8 cellular contexts compared by ENCODE assay signal in the genomic region with DNA sequence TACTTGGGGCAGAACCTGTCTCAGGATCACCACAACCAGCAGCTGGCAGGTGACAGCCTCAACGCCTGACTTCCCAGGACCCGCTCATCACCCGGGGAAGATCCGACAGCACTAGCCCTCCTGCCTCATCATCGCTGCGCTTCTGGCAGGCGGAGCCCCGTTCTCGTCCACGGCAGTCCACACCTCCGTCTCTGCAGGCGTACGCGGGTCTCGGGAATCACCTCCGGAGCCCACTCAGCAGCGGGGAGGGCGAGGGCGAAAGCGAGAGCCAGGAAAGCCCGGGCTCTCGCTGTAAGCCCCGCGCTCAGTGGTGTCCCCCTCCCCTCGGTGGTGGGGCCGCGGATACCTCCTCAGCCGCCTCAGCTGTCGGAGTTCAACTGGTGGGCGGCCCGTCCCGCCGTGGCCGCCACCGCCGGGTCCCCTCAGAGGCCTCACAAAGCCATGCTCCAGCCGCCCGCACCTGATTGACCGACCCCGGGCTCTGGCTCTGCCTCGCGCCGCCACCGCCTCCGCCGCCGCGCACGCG. TPM values are rescaled to one million over a fixed set of nuclear protein-coding genes. Genes with fewer than 3 reads are reported as not detected.
DNase-seq lines count a peak whose midpoint lies in the region; ATAC-seq, FAIRE-seq and TF ChIP-seq lines count a peak whose summit lies in the region.

No MANE protein-coding gene starts in this region.

- H3K4me3 ChIP-seq in endothelial cell of umbilical vein (replicated peaks in 1 of 3; ENCODE audit: insufficient read depth in 1 of 3, low read depth in 1 of 3, low read length in 3 of 3) (peak overlapping the region in 1 of 3 experiments; percentile 34), neutrophil (ENCODE audit: low read depth in 1 of 2, low read length in 1 of 2) (peak overlapping the region; percentile 15 to 28)

- peaks cover 12% of the 10 kb centered on the region for H3K4me1 Mint-ChIP-seq in CD14-positive monocyte
- peaks cover 24% of the 10 kb centered on the region for H3K4me1 Mint-ChIP-seq in activated CD4-positive, alpha-beta T cell treated with anti-CD3 and anti-CD28 coated beads for 36 hours

- no peaks in the 10 kb centered on the region for H3K36me3 ChIP-seq in endothelial cell of umbilical vein (ENCODE audit: control insufficient read depth in 2 of 2, extremely low read depth in 1 of 2, insufficient read depth in 2 of 2, low read length in 2 of 2)
- no peaks in the 10 kb centered on the region for H3K36me3 ChIP-seq in neutrophil

- peaks cover 0 to 16% (median 3%) of the 10 kb centered on the region in 7 donors for H3K9me3 Mint-ChIP-seq in CD14-positive monocyte
- H3K9me3 Mint-ChIP-seq in activated CD4-positive, alpha-beta T cell treated with anti-CD3 and anti-CD28 coated beads for 36 hours (ENCODE audit: low read depth), result no peaks in the 10 kb centered on the region

- intact Hi-C loops in CD14-positive monocyte (cut with micrococcal nuclease), result no loop called here
- intact Hi-C loops in activated CD4-positive, alpha-beta T cell treated with anti-CD3 and anti-CD28 coated beads for 36 hours (cut with DNase I, micrococcal nuclease), result loop anchor here (2.0 to 10.0 kb wide), 6 partner anchors 61 to 1109 kb away; a partner anchor contains a TSS
- intact Hi-C loops in endothelial cell of umbilical vein (cut with micrococcal nuclease), result loop anchor here (10.0 kb wide), 1 partner anchor 601 kb away; no protein-coding TSS in a partner anchor

- no TSS peak for BruUV-seq in endothelial cell of umbilical vein (replicated peaks; lab: Mats Ljungman, UMichigan)

- H3K9me3 ChIP-seq in endothelial cell of umbilical vein (replicated peaks; ENCODE audit: control insufficient read depth, insufficient read depth, low read length) (no peaks in the 10 kb centered on the region), neutrophil (no peaks in the 10 kb centered on the region)

- H3K27me3 Mint-ChIP-seq in CD14-positive monocyte (ENCODE audit: low read depth in 3 of 3), result peaks cover 27 to 48% (median 35%) of the 10 kb centered on the region in 3 donors
- no peaks in the 10 kb centered on the region for H3K27me3 Mint-ChIP-seq in activated CD4-positive, alpha-beta T cell treated with anti-CD3 and anti-CD28 coated beads for 36 hours

- peaks cover 14 to 36% of the 10 kb centered on the region in 2 experiments for H3K27me3 ChIP-seq in endothelial cell of umbilical vein (ENCODE audit: control insufficient read depth in 2 of 2, insufficient read depth in 2 of 2, low read length in 2 of 2)
- H3K27me3 ChIP-seq in neutrophil, result peaks cover 65% of the 10 kb centered on the region

- H3K4me1 ChIP-seq in endothelial cell of umbilical vein (ENCODE audit: control insufficient read depth, extremely low read depth, insufficient read depth, low read length) (peaks cover 3% of the 10 kb centered on the region), neutrophil (ENCODE audit: control insufficient read depth in 1 of 2, insufficient read depth in 1 of 2, low read depth in 1 of 2, low read length in 1 of 2) (peaks cover 0 to 3% of the 10 kb centered on the region in 2 experiments)

- no peaks in the 10 kb centered on the region for H4K20me1 ChIP-seq in endothelial cell of umbilical vein (replicated peaks; ENCODE audit: control insufficient read depth, extremely low read depth, insufficient read depth, low read length)

- peak overlapping the region; percentile 44 for H2AFZ ChIP-seq in endothelial cell of umbilical vein (ENCODE audit: low read depth, low read length)

- no peak overlapping the region for H3K4me2 ChIP-seq in endothelial cell of umbilical vein (ENCODE audit: insufficient read depth, low read length)

- no peaks in the 10 kb centered on the region for H3K79me2 ChIP-seq in endothelial cell of umbilical vein (ENCODE audit: control insufficient read depth, insufficient read depth, low read length)

- no peak for FAIRE-seq in endothelial cell of umbilical vein (lab: Jason Lieb, UNC)

- dilution Hi-C loops in endothelial cell of umbilical vein (cut with MboI; ENCODE audit: extremely low pct_ligation_motif_present, low sequenced_read_pairs), result no loop called here

- no peak overlapping the region for H3K27ac Mint-ChIP-seq in CD14-positive monocyte
- H3K27ac Mint-ChIP-seq in activated CD4-positive, alpha-beta T cell treated with anti-CD3 and anti-CD28 coated beads for 36 hours, result no peak overlapping the region

- TF ChIP-seq CTCF in CD14-positive monocyte (IDR thresholded peaks at IDR 0.05), result no peak
- no peak for TF ChIP-seq CTCF in endothelial cell of umbilical vein (IDR thresholded peaks at IDR 0.05; ENCODE audit: extremely low read depth in 1 of 2, insufficient read depth in 1 of 2, low read depth in 1 of 2, low read length in 2 of 2)
- no peak for TF ChIP-seq CTCF in neutrophil (IDR thresholded peaks at IDR 0.05)

- no peak overlapping the region for H3K9ac ChIP-seq in endothelial cell of umbilical vein (replicated peaks; ENCODE audit: extremely low read depth, insufficient read depth, low read length)

- no peaks in the 10 kb centered on the region for H3K9me1 ChIP-seq in endothelial cell of umbilical vein (replicated peaks; ENCODE audit: control insufficient read depth, extremely low read depth, insufficient read depth, low read length)

- TF ChIP-seq POLR2A in endothelial cell of umbilical vein (IDR thresholded peaks at IDR 0.05; ENCODE audit: low read depth, low read length), result no peak

- ATAC-seq in GM19372 (IDR thresholded peaks at IDR 0.05; ENCODE audit: low read depth, unreplicated experiment), result peak; percentile 27
- ATAC-seq in HG03442 (IDR thresholded peaks at IDR 0.05; ENCODE audit: unreplicated experiment), result peak; percentile 24
- peak; percentile 45 for ATAC-seq in activated CD4-positive, alpha-beta T cell treated with anti-CD3 and anti-CD28 coated beads for 36 hours

- DNase-seq in CD14-positive monocyte (ENCODE audit: low spot score), result no peak
- DNase-seq in activated CD4-positive, alpha-beta T cell treated with anti-CD3 and anti-CD28 coated beads for 36 hours, result peak; percentile 48
- DNase-seq in endothelial cell of umbilical vein (ENCODE audit: low read depth, low spot score), result no peak
- no peak for DNase-seq in GF-D8 (lab: John Stamatoyannopoulos, UW)
- no peak for DNase-seq in KG1 (lab: John Stamatoyannopoulos, UW)

- CTCF ChIA-PET in activated CD4-positive, alpha-beta T cell treated with anti-CD3 and anti-CD28 coated beads for 36 hours (lab: Charles Lee), result interaction anchor here (0.6 kb wide), 1 partner anchor 67 kb away, joined by 4 read pairs; no protein-coding TSS in a partner anchor
- CTCF ChIA-PET in endothelial cell of umbilical vein (lab: Charles Lee), result no interaction called here

- H3K36me3 Mint-ChIP-seq in CD14-positive monocyte, result no peaks in the 10 kb centered on the region
- no peaks in the 10 kb centered on the region for H3K36me3 Mint-ChIP-seq in activated CD4-positive, alpha-beta T cell treated with anti-CD3 and anti-CD28 coated beads for 36 hours (ENCODE audit: low read depth)

- peak overlapping the region; percentile 74 to 79 for H3K4me3 Mint-ChIP-seq in CD14-positive monocyte
- H3K4me3 Mint-ChIP-seq in activated CD4-positive, alpha-beta T cell treated with anti-CD3 and anti-CD28 coated beads for 36 hours, result peak overlapping the region; percentile 87

- POLR2A ChIA-PET in activated CD4-positive, alpha-beta T cell treated with anti-CD3 and anti-CD28 coated beads for 36 hours (lab: Charles Lee), result no interaction called here
- POLR2A ChIA-PET in endothelial cell of umbilical vein (lab: Charles Lee), result no interaction called here

- H3K27ac ChIP-seq in endothelial cell of umbilical vein (ENCODE audit: insufficient read depth, low read depth, low read length) (no peak overlapping the region), neutrophil (no peak overlapping the region)

TF ChIP-seq in endothelial cell of umbilical vein, 7 proteins besides CTCF, POLR2A, EP300 and RAD21:
- TF ChIP-seq MYC (IDR thresholded peaks at IDR 0.05; ENCODE audit: low read depth, low read length), result no peak
- no peak for TF ChIP-seq POLR2AphosphoS5 (IDR thresholded peaks at IDR 0.05; ENCODE audit: insufficient read depth, low read depth, low read length)
- TF ChIP-seq FOS (IDR thresholded peaks at IDR 0.05; ENCODE audit: borderline replicate concordance, insufficient read depth, low read length), result no peak
- no peak for TF ChIP-seq GATA2 (IDR thresholded peaks at IDR 0.05; ENCODE audit: insufficient read depth, insufficient read length, low read depth, low read length)
- TF ChIP-seq, protein P1, sequence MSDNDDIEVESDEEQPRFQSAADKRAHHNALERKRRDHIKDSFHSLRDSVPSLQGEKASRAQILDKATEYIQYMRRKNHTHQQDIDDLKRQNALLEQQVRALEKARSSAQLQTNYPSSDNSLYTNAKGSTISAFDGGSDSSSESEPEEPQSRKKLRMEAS (IDR thresholded peaks at IDR 0.05; ENCODE audit: insufficient read depth, insufficient read length), result no peak
- no peak for TF ChIP-seq EZH2 (IDR thresholded peaks at IDR 0.05; ENCODE audit: borderline replicate concordance, low read depth, low read length, severe bottlenecking)
- TF ChIP-seq JUN (IDR thresholded peaks at IDR 0.05; ENCODE audit: borderline replicate concordance, insufficient read depth, insufficient read length, low read depth), result no peak

RNA-seq across cellular contexts. Expression of a gene that starts 0.5 kb away (rescaled TPM):
- polyA plus RNA-seq in CD14-positive monocyte, result under 1 TPM in 1 of 2 donors, not detected in 1; 0.12 TPM
- 1 to 10 TPM; 6.2 to 7.3 TPM for total RNA-seq in activated CD4-positive, alpha-beta T cell treated with anti-CD3 and anti-CD28 coated beads for 36 hours
- total RNA-seq in endothelial cell of umbilical vein, result 0.13 and 0.48 TPM in 2 replicates
- not detected in 2 replicates for polyA plus RNA-seq in endothelial cell of umbilical vein
- polyA plus RNA-seq in endothelial cell of umbilical vein (2011; cell fraction: cytosol; rRNA removed), result 0.03 TPM in 1 of 2 replicates, not detected in the other
- polyA plus RNA-seq in endothelial cell of umbilical vein (2011; cell fraction: nucleus; rRNA removed), result 0.06 and 0.16 TPM in 2 replicates
- polyA plus RNA-seq in endothelial cell of umbilical vein (2012), result not detected in 2 replicates
- polyA minus RNA-seq in endothelial cell of umbilical vein, result not detected in 2 replicates
- not detected for polyA minus RNA-seq in endothelial cell of umbilical vein (2011; cell fraction: cytosol; rRNA and poly(A)+ RNA removed)
- polyA minus RNA-seq in endothelial cell of umbilical vein (2011; cell fraction: nucleus; rRNA and poly(A)+ RNA removed), result 0.10 and 0.19 TPM in 2 replicates

Comparison
In these comparisons a context has a peak if more than half of its experiments do, and no peak if none do; other contexts are left out.
1. intact Hi-C loops: an anchor here in activated CD4-positive, alpha-beta T cell treated with anti-CD3 and anti-CD28 coated beads for 36 hours (2.0 to 10.0 kb wide) and endothelial cell of umbilical vein (10.0 kb wide); none called in CD14-positive monocyte.